Comparison of ENCODE assay signal across 34 cellular contexts in genomic region chr3:35899245-35899644, GRCh38.
"Had no signal": no experiment of that assay in that cellular context is flagged by ENCODE, and none has a peak within 500 bp of the region (broad histone marks: within the 10 kb centered on the region; RNA-seq: fewer than 3 reads in every experiment).

No MANE protein-coding gene starts in this region.

- H3K4me3 Mint-ChIP-seq: activated B cell treated with CpG ODN at 0.5 μM for 24 hours; activated CD4-positive, alpha-beta memory T cell treated with anti-CD3 and anti-CD28 coated beads for 36 hours; activated CD4-positive, alpha-beta T cell treated with anti-CD3 and anti-CD28 coated beads, Interleukin-2, amount 10 ng/mL, durations not matched to agents 24 days and 14 days; activated CD8-positive, alpha-beta T cell treated with anti-CD3 and anti-CD28 coated beads for 36 hours; activated naive CD4-positive, alpha-beta T cell treated with anti-CD3 and anti-CD28 coated beads for 36 hours; activated naive CD8-positive, alpha-beta T cell treated with anti-CD3 and anti-CD28 coated beads for 36 hours; activated T-cell treated with anti-CD3 and anti-CD28 coated beads, Interleukin-2, amount 50 U/mL, for 4 hours; activated T-cell treated with anti-CD3 and anti-CD28 coated beads, Interleukin-2, amount 50 U/mL, for 72 hours; activated T-helper 1 cell treated with anti-CD3 and anti-CD28 coated beads, Interleukin-12 subunit alpha, Interleukin-12 subunit beta, Interleukin-2, Interleukin-4 antibody, amounts not matched to agents 30 ng/mL and 10 ng/mL and 1 ng/mL, durations not matched to agents 14 hours and 24 hours and 36 hours; activated T-helper 17 cell treated with anti-CD3 and anti-CD28 coated beads, Interleukin-2, amount 50 U/mL, for 72 hours; T-helper 1 cell treated with Interleukin-12 subunit alpha and Interleukin-12 subunit beta and Interleukin-4 antibody, amounts not matched to agents 30 μg/mL and 1 μg/mL, for 36 hours; T-helper 2 cell treated with Interferon-gamma antibody and Interleukin-4, amounts not matched to agents 5 μg/mL and 100 μg/mL, for 36 hours had no signal

- H3K36me3 Mint-ChIP-seq: activated CD4-positive, alpha-beta memory T cell treated with anti-CD3 and anti-CD28 coated beads for 36 hours; activated naive CD4-positive, alpha-beta T cell treated with anti-CD3 and anti-CD28 coated beads, Interleukin-2, amount 50 U/mL, for 72 hours; activated naive CD8-positive, alpha-beta T cell treated with anti-CD3 and anti-CD28 coated beads for 36 hours had no signal

- ATAC-seq: activated CD8-positive, alpha-beta T cell treated with anti-CD3 and anti-CD28 coated beads for 36 hours; activated naive CD4-positive, alpha-beta T cell treated with anti-CD3 and anti-CD28 coated beads, Interleukin-2, amount 50 U/mL, for 72 hours; activated T-cell treated with anti-CD3 and anti-CD28 coated beads, Interleukin-2, amount 50 U/mL, for 4 hours; activated T-cell treated with anti-CD3 and anti-CD28 coated beads, Interleukin-2, amount 50 U/mL, for 72 hours; activated T-helper 17 cell treated with anti-CD3 and anti-CD28 coated beads, Interleukin-2, amount 50 U/mL, for 72 hours; body of pancreas had no signal

- H3K9me3 Mint-ChIP-seq: activated B cell treated with CpG ODN at 0.5 μM for 24 hours; activated CD4-positive, alpha-beta memory T cell treated with anti-CD3 and anti-CD28 coated beads for 36 hours; activated CD4-positive, alpha-beta T cell treated with anti-CD3 and anti-CD28 coated beads, Interleukin-2, amount 10 ng/mL, durations not matched to agents 24 days and 14 days; activated CD8-positive, alpha-beta T cell treated with anti-CD3 and anti-CD28 coated beads for 36 hours; activated naive CD4-positive, alpha-beta T cell treated with anti-CD3 and anti-CD28 coated beads for 36 hours; activated naive CD4-positive, alpha-beta T cell treated with anti-CD3 and anti-CD28 coated beads, Interleukin-2, amount 50 U/mL, for 72 hours; activated T-cell treated with anti-CD3 and anti-CD28 coated beads, Interleukin-2, amount 50 U/mL, for 4 hours; activated T-helper 1 cell treated with anti-CD3 and anti-CD28 coated beads, Interleukin-12 subunit alpha, Interleukin-12 subunit beta, Interleukin-2, Interleukin-4 antibody, amounts not matched to agents 30 ng/mL and 10 ng/mL and 1 ng/mL, durations not matched to agents 14 hours and 24 hours and 36 hours; activated T-helper 17 cell treated with anti-CD3 and anti-CD28 coated beads, Interleukin-2, amount 50 U/mL, for 72 hours; T-helper 1 cell treated with Interleukin-12 subunit alpha and Interleukin-12 subunit beta and Interleukin-4 antibody, amounts not matched to agents 30 μg/mL and 1 μg/mL, for 36 hours; T-helper 2 cell treated with Interferon-gamma antibody and Interleukin-4, amounts not matched to agents 5 μg/mL and 100 μg/mL, for 36 hours had no signal

- H3K36me3 ChIP-seq: adrenal gland, brain microvascular endothelial cell, breast epithelium had no signal

- H3K4me1 ChIP-seq: adrenal gland, body of pancreas, breast epithelium had no signal

- H3K27me3 Mint-ChIP-seq: activated B cell treated with CpG ODN at 0.5 μM for 24 hours; activated CD4-positive, alpha-beta memory T cell treated with anti-CD3 and anti-CD28 coated beads for 36 hours; activated CD4-positive, alpha-beta T cell treated with anti-CD3 and anti-CD28 coated beads, Interleukin-2, amount 10 ng/mL, durations not matched to agents 24 days and 14 days; activated CD8-positive, alpha-beta T cell treated with anti-CD3 and anti-CD28 coated beads for 36 hours; activated naive CD8-positive, alpha-beta T cell treated with anti-CD3 and anti-CD28 coated beads for 36 hours; activated T-helper 17 cell treated with anti-CD3 and anti-CD28 coated beads, Interleukin-2, amount 50 U/mL, for 72 hours had no signal

- H3K9me3 ChIP-seq: adrenal gland, body of pancreas had no signal

- H3K4me1 Mint-ChIP-seq: activated B cell treated with CpG ODN at 0.5 μM for 24 hours; activated CD4-positive, alpha-beta T cell treated with anti-CD3 and anti-CD28 coated beads, Interleukin-2, amount 10 ng/mL, durations not matched to agents 24 days and 14 days; activated naive CD8-positive, alpha-beta T cell treated with anti-CD3 and anti-CD28 coated beads for 36 hours; activated T-helper 17 cell treated with anti-CD3 and anti-CD28 coated beads, Interleukin-2, amount 50 U/mL, for 72 hours had no signal

- H3K27me3 ChIP-seq: adrenal gland, body of pancreas, brain microvascular endothelial cell, breast epithelium had no signal

- DNase-seq: activated B cell treated with CpG ODN at 0.5 μM for 24 hours; activated CD4-positive, alpha-beta memory T cell treated with anti-CD3 and anti-CD28 coated beads for 36 hours; activated CD4-positive, alpha-beta T cell treated with anti-CD3 and anti-CD28 coated beads for 4 hours; activated CD4-positive, alpha-beta T cell treated with anti-CD3 and anti-CD28 coated beads, Interleukin-2, amount 10 ng/mL, durations not matched to agents 24 days and 14 days; activated CD4-positive, alpha-beta T cell treated with anti-CD3 and anti-CD28 coated beads, Interleukin-2, amount 50 U/mL, for 1 hour; activated CD4-positive, alpha-beta T cell treated with anti-CD3 and anti-CD28 coated beads, Interleukin-2, amount 50 U/mL, for 4 hours; activated CD4-positive, CD25-positive, alpha-beta regulatory T cell treated with anti-CD3 and anti-CD28 coated beads, Interleukin-2, amount 50 U/mL, for 72 hours; activated CD8-positive, alpha-beta memory T cell treated with anti-CD3 and anti-CD28 coated beads, Interleukin-2, amount 50 U/mL, for 4 hours; activated CD8-positive, alpha-beta T cell treated with anti-CD3 and anti-CD28 coated beads for 36 hours; activated effector memory CD4-positive, alpha-beta T cell treated with anti-CD3 and anti-CD28 coated beads, Interleukin-2, amount 50 U/mL, for 16 hours; activated gamma-delta T cell treated with Interleukin-2 at 50 U/mL for 16 hours; activated naive CD4-positive, alpha-beta T cell; activated naive CD4-positive, alpha-beta T cell treated with anti-CD3 and anti-CD28 coated beads for 36 hours; activated naive CD4-positive, alpha-beta T cell treated with anti-CD3 and anti-CD28 coated beads, Interleukin-2, amount 50 U/mL, for 16 hours; activated naive CD8-positive, alpha-beta T cell treated with anti-CD3 and anti-CD28 coated beads for 36 hours; activated T-cell treated with anti-CD3 and anti-CD28 coated beads for 4 hours; activated T-cell treated with anti-CD3 and anti-CD28 coated beads, Interleukin-2, amount 50 U/mL, for 1 hour; activated T-cell treated with anti-CD3 and anti-CD28 coated beads, Interleukin-2, amount 50 U/mL, for 4 hours; activated T-cell treated with anti-CD3 and anti-CD28 coated beads, Interleukin-2, amount 50 U/mL, for 72 hours; adrenal gland; amniotic stem cell; aorta; body of pancreas; brain microvascular endothelial cell; central memory CD4-positive, alpha-beta T cell; T-helper 2 cell; T-helper 9 cell had no signal

- H3K4me3 ChIP-seq: adrenal gland, body of pancreas, breast epithelium had no signal

- H3K27ac Mint-ChIP-seq: activated B cell treated with CpG ODN at 0.5 μM for 24 hours; activated CD4-positive, alpha-beta memory T cell treated with anti-CD3 and anti-CD28 coated beads for 36 hours; activated CD4-positive, alpha-beta T cell treated with anti-CD3 and anti-CD28 coated beads, Interleukin-2, amount 10 ng/mL, durations not matched to agents 24 days and 14 days; activated CD8-positive, alpha-beta T cell treated with anti-CD3 and anti-CD28 coated beads for 36 hours; activated naive CD4-positive, alpha-beta T cell treated with anti-CD3 and anti-CD28 coated beads for 36 hours; activated naive CD4-positive, alpha-beta T cell treated with anti-CD3 and anti-CD28 coated beads, Interleukin-2, amount 50 U/mL, for 72 hours; activated naive CD8-positive, alpha-beta T cell treated with anti-CD3 and anti-CD28 coated beads for 36 hours; activated T-cell treated with anti-CD3 and anti-CD28 coated beads, Interleukin-2, amount 50 U/mL, for 72 hours; activated T-helper 1 cell treated with anti-CD3 and anti-CD28 coated beads, Interleukin-12 subunit alpha, Interleukin-12 subunit beta, Interleukin-2, Interleukin-4 antibody, amounts not matched to agents 30 ng/mL and 10 ng/mL and 1 ng/mL, durations not matched to agents 14 hours and 24 hours and 36 hours; activated T-helper 17 cell treated with anti-CD3 and anti-CD28 coated beads, Interleukin-2, amount 50 U/mL, for 72 hours; T-helper 1 cell treated with Interleukin-12 subunit alpha and Interleukin-12 subunit beta and Interleukin-4 antibody, amounts not matched to agents 30 μg/mL and 1 μg/mL, for 36 hours; T-helper 2 cell treated with Interferon-gamma antibody and Interleukin-4, amounts not matched to agents 5 μg/mL and 100 μg/mL, for 36 hours had no signal

- H3K27ac ChIP-seq: adrenal gland, body of pancreas, brain microvascular endothelial cell, breast epithelium, VCaP had no signal
